Comparison of ENCODE assay signal across 8 cellular contexts in genomic region chr3:38117748-38118420, GRCh38. TPM values are rescaled to one million over a fixed set of nuclear protein-coding genes. Genes with fewer than 3 reads are reported as not detected.
DNase-seq lines count a peak whose midpoint lies in the region; ATAC-seq and TF ChIP-seq lines count a peak whose summit lies in the region.

No MANE protein-coding gene starts in this region.

- no peak overlapping the region for H2AFZ ChIP-seq in fibroblast of lung (ENCODE audit: low read length)

- H3K9me3 ChIP-seq in NT2/D1 (ENCODE audit: insufficient read depth, low read length) (peaks cover 8% of the 10 kb centered on the region; the same call in 1 of the 2 replicates), fibroblast of lung (ENCODE audit: control insufficient read depth, insufficient read depth, low read depth, low read length) (no peaks in the 10 kb centered on the region), tibial nerve (no peaks in the 10 kb centered on the region)

- H3K27ac ChIP-seq in fibroblast of lung (ENCODE audit: insufficient read depth, low read length) (no peak overlapping the region), tibial nerve (no peak overlapping the region)

- H3K4me1 ChIP-seq in NT2/D1 (ENCODE audit: insufficient read depth, insufficient read length) (no peaks in the 10 kb centered on the region), fibroblast of lung (ENCODE audit: control insufficient read depth, extremely low read depth, insufficient read depth, low read length) (no peaks in the 10 kb centered on the region), tibial nerve (no peaks in the 10 kb centered on the region)

- TF ChIP-seq POLR2A in tibial nerve (IDR thresholded peaks at IDR 0.05): no peak

- no peaks in the 10 kb centered on the region for H4K20me1 ChIP-seq in fibroblast of lung (ENCODE audit: control insufficient read depth, extremely low read depth, insufficient read depth, low read length)

- no peaks in the 10 kb centered on the region for H3K79me2 ChIP-seq in fibroblast of lung (ENCODE audit: control insufficient read depth, insufficient read depth, low read length)

- H3K9ac ChIP-seq in NT2/D1 (ENCODE audit: insufficient read length, low read depth) (no peak overlapping the region), fibroblast of lung (ENCODE audit: insufficient read depth, low read length) (no peak overlapping the region)

- no peak overlapping the region for H3K4me2 ChIP-seq in fibroblast of lung (ENCODE audit: extremely low read depth, insufficient read depth, low read length)

- H3K27me3 ChIP-seq in NT2/D1 (ENCODE audit: insufficient read depth, insufficient read length) (no peaks in the 10 kb centered on the region), fibroblast of lung (ENCODE audit: control insufficient read depth, insufficient read depth, low read length) (no peaks in the 10 kb centered on the region), tibial nerve (no peaks in the 10 kb centered on the region)

- no peak for TF ChIP-seq EP300 in tibial nerve (IDR thresholded peaks at IDR 0.05)

- peaks cover 46% of the 10 kb centered on the region for H3K36me3 ChIP-seq in NT2/D1 (ENCODE audit: insufficient read depth, insufficient read length, low read length)
- peaks cover 4% of the 10 kb centered on the region for H3K36me3 ChIP-seq in fibroblast of lung (ENCODE audit: control insufficient read depth, insufficient read depth, low read length)
- H3K36me3 ChIP-seq in tibial nerve: peaks cover 0 to 47% (median 8%) of the 10 kb centered on the region in 3 donors

- peak; percentile 62 for TF ChIP-seq CTCF in GM13976 (IDR thresholded peaks at IDR 0.05; ENCODE audit: borderline replicate concordance, control extremely low read depth, extremely low read depth, insufficient read depth, missing control alignments)
- peak; percentile 53 to 82 for TF ChIP-seq CTCF in fibroblast of lung (conservative IDR thresholded peaks at IDR 0.05 in 1 of 2, IDR thresholded peaks at IDR 0.05 in 1 of 2; ENCODE audit: low read depth in 1 of 2, low read length in 2 of 2)
- TF ChIP-seq CTCF in tibial nerve (IDR thresholded peaks at IDR 0.05): peak; percentile 63 to 82 (median 72)

- DNase-seq in A172 (ENCODE audit: low spot score) (peak; percentile 32), GM13976 (ENCODE audit: low spot score) (peak; percentile 87), NT2/D1 (ENCODE audit: low read depth, low spot score) (peak; percentile 44), activated T-cell treated with anti-CD3 and anti-CD28 coated beads for 24 hours (ENCODE audit: low read depth) (peak; percentile 62), fibroblast of lung (ENCODE audit: low read depth in 2 of 2) (peak; percentile 39 to 59), nucleus accumbens (lab: John Stamatoyannopoulos, UW) (peak in 31 of 56 donors; percentile 7 to 58 (median 31)), tibial nerve (ENCODE audit: low spot score in 2 of 2) (peak; percentile 46 to 74)

- 53 to 59% methylated on average over 9 to 11 of the region's 11 CpGs for WGBS in tibial nerve, 2 donors

- peak; percentile 78 for ATAC-seq in HG02884 (IDR thresholded peaks at IDR 0.05; ENCODE audit: unreplicated experiment)

- H3K4me3 ChIP-seq in NT2/D1 (ENCODE audit: insufficient read length, low read depth) (no peak overlapping the region), fibroblast of lung (replicated peaks in 1 of 4; ENCODE audit: control extremely low read depth in 1 of 4, insufficient read depth in 1 of 4, low read depth in 3 of 4, low read length in 4 of 4) (no peak overlapping the region), tibial nerve (no peak overlapping the region)

- in situ Hi-C loops in GM13976 (cut with MboI; ENCODE audit: low sequenced_read_pairs, unreplicated experiment): no loop called here

RNA-seq across cellular contexts. Expression of gene ACAA1, which starts 19.0 kb away (rescaled TPM):
- 17.7 and 18.1 TPM in 2 replicates for total RNA-seq in A172 (2014; rRNA removed; shearing (Covaris generic))
- 26.5 and 41.0 TPM in 2 replicates for total RNA-seq in fibroblast of lung
- polyA plus RNA-seq in fibroblast of lung: 39.0 and 40.6 TPM in 2 replicates
- 42.3 and 43.0 TPM in 2 replicates for polyA plus RNA-seq in fibroblast of lung (2012)
- 41.0 and 57.1 TPM in 2 replicates for polyA minus RNA-seq in fibroblast of lung (ENCODE audit: low replicate concordance)
- 10 to 100 TPM; 63.9 to 83.3 (median 80.5) TPM for total RNA-seq in tibial nerve

RNA-seq across cellular contexts. Expression of gene MYD88, which starts 20.6 kb away (rescaled TPM):
- 0.93 and 2.1 TPM in 2 replicates for total RNA-seq in A172 (2014; rRNA removed; shearing (Covaris generic))
- total RNA-seq in fibroblast of lung (10.3 and 12.1 TPM in 2 replicates), tibial nerve (10 to 100 TPM; 29.9 to 36.3 (median 34.3) TPM)
- polyA plus RNA-seq in fibroblast of lung: 22.1 and 27.9 TPM in 2 replicates
- 27.0 and 32.1 TPM in 2 replicates for polyA plus RNA-seq in fibroblast of lung (2012)
- 167 and 190 TPM in 2 replicates for polyA minus RNA-seq in fibroblast of lung (ENCODE audit: low replicate concordance)

RNA-seq across cellular contexts. Expression of gene OXSR1, which starts 47.5 kb away (rescaled TPM):
- 38.8 and 44.7 TPM in 2 replicates for total RNA-seq in A172 (2014; rRNA removed; shearing (Covaris generic))
- 27.7 and 32.7 TPM in 2 replicates for total RNA-seq in fibroblast of lung
- 38.9 and 45.2 TPM in 2 replicates for polyA plus RNA-seq in fibroblast of lung
- 25.6 and 28.9 TPM in 2 replicates for polyA plus RNA-seq in fibroblast of lung (2012)
- 11.6 and 11.9 TPM in 2 replicates for polyA minus RNA-seq in fibroblast of lung (ENCODE audit: low replicate concordance)
- total RNA-seq in tibial nerve: 10 to 100 TPM; 23.9 to 35.8 (median 29.9) TPM

Comparison
In these comparisons a context has a peak if more than half of its experiments do, and no peak if none do; other contexts are left out.
1. DNase-seq: peak in every context shown above with its lines; median percentile 87 in GM13976; 62 in activated T-cell treated with anti-CD3 and anti-CD28 coated beads for 24 hours; 60 in tibial nerve; 49 in fibroblast of lung; 44 in NT2/D1; 32 in A172; 31 in nucleus accumbens.